In the genomic region with DNA sequence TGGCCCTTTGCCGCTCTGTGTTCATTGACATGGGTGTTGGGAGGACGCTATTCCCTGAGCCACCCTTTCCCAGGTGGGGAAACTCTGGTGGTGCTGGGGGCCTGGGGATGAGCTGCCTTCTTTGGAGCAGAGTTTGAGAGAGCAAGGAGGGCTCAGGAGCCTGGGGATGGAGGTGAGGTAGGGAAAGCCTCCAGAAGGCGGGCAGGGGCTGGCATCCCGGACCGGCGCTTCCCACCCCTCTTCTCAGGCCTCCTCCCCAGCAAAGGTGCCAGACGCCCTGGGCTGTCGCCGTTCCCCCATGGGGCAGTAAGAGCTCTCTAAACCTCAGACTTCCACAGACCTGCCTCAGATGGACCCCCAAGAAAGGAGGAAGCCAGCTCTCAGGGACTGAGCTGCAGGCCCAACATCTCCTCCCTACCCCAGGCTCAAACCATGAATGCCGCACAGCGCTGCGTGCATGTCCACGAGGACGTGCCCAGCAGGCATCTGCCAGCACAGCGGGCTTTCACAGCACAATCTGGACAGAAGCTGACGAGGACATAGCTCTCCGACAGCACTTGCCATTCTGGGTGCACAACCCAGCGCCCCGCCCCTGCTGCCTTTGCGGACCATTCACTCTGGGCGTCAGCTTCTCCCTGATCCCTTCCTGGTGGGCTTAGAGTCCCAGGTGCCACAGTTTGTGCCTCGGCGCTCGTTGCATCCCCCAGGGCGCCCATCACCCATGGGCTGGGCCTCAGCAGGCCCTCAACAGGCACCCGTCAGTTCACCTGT, we compare ENCODE assay signal across 16 cellular contexts. TPM values are rescaled to one million over a fixed set of nuclear protein-coding genes. Genes with fewer than 3 reads are reported as not detected.
DNase-seq lines count a peak whose midpoint lies in the region; ATAC-seq and TF ChIP-seq lines count a peak whose summit lies in the region.
"Had no signal": no experiment of that assay in that cellular context is flagged by ENCODE, and none has a peak within 500 bp of the region (broad histone marks: within the 10 kb centered on the region; RNA-seq: fewer than 3 reads in every experiment).

No MANE protein-coding gene starts in this region.

- peaks cover 1% of the 10 kb centered on the region for H3K27me3 Mint-ChIP-seq in chondrocyte (ENCODE audit: low read depth)
- H3K27me3 Mint-ChIP-seq in activated CD8-positive, alpha-beta T cell treated with anti-CD3 and anti-CD28 coated beads, Interleukin-2, amount 10 ng/mL, durations not matched to agents 7 days and 5 days (ENCODE audit: low read depth) = peaks cover 10% of the 10 kb centered on the region

- DNase-seq in chondrocyte (ENCODE audit: low spot score) (peak; percentile 82), islet precursor cell (peak; percentile 51), osteoblast (ENCODE audit: insufficient read length, low spot score, missing footprints) (peak; percentile 58), aorta (peak; percentile 48 to 69), NAMALWA (ENCODE audit: low spot score) (no peak)
- DNase-seq in activated CD8-positive, alpha-beta T cell treated with anti-CD3 and anti-CD28 coated beads, Interleukin-2, amount 10 ng/mL, durations not matched to agents 7 days and 5 days = no peak
- DNase-seq: CD8-positive, alpha-beta T cell; COR-L47; DMS153; DMS79 treated with DMSO at 0.1 percent for 48 hours; EL; H7 had no signal

- TF ChIP-seq CTCF in chondrocyte (IDR thresholded peaks at IDR 0.05) = no peak
- no peak for TF ChIP-seq CTCF in osteoblast (IDR thresholded peaks at IDR 0.05; ENCODE audit: extremely low read depth, low read depth, low read length)

- H3K27me3 ChIP-seq in osteoblast (ENCODE audit: insufficient read depth, low read length) (no peaks in the 10 kb centered on the region), aorta (ENCODE audit: control insufficient read depth in 1 of 2, insufficient read depth in 2 of 2, low read length in 1 of 2) (no peaks in the 10 kb centered on the region)

- no peak overlapping the region for H3K4me3 Mint-ChIP-seq in chondrocyte (ENCODE audit: unreplicated experiment)
- H3K4me3 Mint-ChIP-seq in activated CD8-positive, alpha-beta T cell treated with anti-CD3 and anti-CD28 coated beads, Interleukin-2, amount 10 ng/mL, durations not matched to agents 7 days and 5 days = no peak overlapping the region
- H3K4me3 Mint-ChIP-seq: CD14-positive monocyte; CD8-positive, alpha-beta T cell; GM23338 had no signal

- H3K4me1 Mint-ChIP-seq in chondrocyte (ENCODE audit: low read depth) = peaks cover 10% of the 10 kb centered on the region
- peaks cover 37% of the 10 kb centered on the region for H3K4me1 Mint-ChIP-seq in activated CD8-positive, alpha-beta T cell treated with anti-CD3 and anti-CD28 coated beads, Interleukin-2, amount 10 ng/mL, durations not matched to agents 7 days and 5 days (ENCODE audit: low read depth)

- no peaks in the 10 kb centered on the region for H3K9me3 Mint-ChIP-seq in chondrocyte (ENCODE audit: low read depth)
- H3K9me3 Mint-ChIP-seq in activated CD8-positive, alpha-beta T cell treated with anti-CD3 and anti-CD28 coated beads, Interleukin-2, amount 10 ng/mL, durations not matched to agents 7 days and 5 days (ENCODE audit: insufficient read depth) = peaks cover under 1% of the 10 kb centered on the region
- H3K9me3 Mint-ChIP-seq: CD8-positive, alpha-beta T cell had no signal

- no peak overlapping the region for H2AFZ ChIP-seq in osteoblast (ENCODE audit: low read length)
- H2AFZ ChIP-seq: GM23338 had no signal

- no peak overlapping the region for H3K4me2 ChIP-seq in osteoblast (ENCODE audit: insufficient read depth, low read length)
- H3K4me2 ChIP-seq: A549, GM23338 had no signal

- no peaks in the 10 kb centered on the region for H3K9me3 ChIP-seq in osteoblast (ENCODE audit: low read depth, low read length)
- no peaks in the 10 kb centered on the region for H3K9me3 ChIP-seq in aorta (ENCODE audit: control insufficient read depth, low read length)
- H3K9me3 ChIP-seq: A549 had no signal

- H3K27ac ChIP-seq in osteoblast (ENCODE audit: low read depth, low read length) = no peak overlapping the region
- H3K27ac ChIP-seq in aorta (ENCODE audit: low read depth in 1 of 2, low read length in 2 of 2) = no peak overlapping the region
- H3K27ac ChIP-seq: A549 had no signal

- WGBS in aorta, 2 donors = 92 to 96% methylated on average over 25 to 26 of the region's 26 CpGs

- H3K4me1 ChIP-seq in osteoblast (ENCODE audit: insufficient read depth, low read length) (peaks cover 13% of the 10 kb centered on the region), aorta (ENCODE audit: control insufficient read depth in 1 of 2, insufficient read depth in 2 of 2, low read length in 2 of 2) (no peaks in the 10 kb centered on the region)
- H3K4me1 ChIP-seq: A549 had no signal

- CTCF ChIA-PET in activated CD8-positive, alpha-beta T cell treated with anti-CD3 and anti-CD28 coated beads, Interleukin-2, amount 10 ng/mL, durations not matched to agents 7 days and 5 days (lab: Charles Lee) = interaction anchor here (0.6 kb wide), 1 partner anchor 150 kb away, joined by 3 read pairs; no protein-coding TSS in a partner anchor

- ATAC-seq in aorta (ENCODE audit: low FRiP score) = no peak
- ATAC-seq in GM19324 (IDR thresholded peaks at IDR 0.05; ENCODE audit: low FRiP score, unreplicated experiment) = no peak
- ATAC-seq in activated CD8-positive, alpha-beta T cell treated with anti-CD3 and anti-CD28 coated beads, Interleukin-2, amount 10 ng/mL, durations not matched to agents 7 days and 5 days = no peak
- ATAC-seq: A549; CD8-positive, alpha-beta T cell; GM23338 had no signal

- no peak overlapping the region for H3K27ac Mint-ChIP-seq in chondrocyte (ENCODE audit: unreplicated experiment)
- no peak overlapping the region for H3K27ac Mint-ChIP-seq in activated CD8-positive, alpha-beta T cell treated with anti-CD3 and anti-CD28 coated beads, Interleukin-2, amount 10 ng/mL, durations not matched to agents 7 days and 5 days
- H3K27ac Mint-ChIP-seq: CD8-positive, alpha-beta T cell; GM23338 had no signal

- H4K20me1 ChIP-seq in osteoblast (ENCODE audit: insufficient read depth, low read length) = no peaks in the 10 kb centered on the region

- H3K36me3 Mint-ChIP-seq in chondrocyte (ENCODE audit: low read depth) = no peaks in the 10 kb centered on the region
- peaks cover 5% of the 10 kb centered on the region for H3K36me3 Mint-ChIP-seq in activated CD8-positive, alpha-beta T cell treated with anti-CD3 and anti-CD28 coated beads, Interleukin-2, amount 10 ng/mL, durations not matched to agents 7 days and 5 days (ENCODE audit: low read depth)
- H3K36me3 Mint-ChIP-seq: CD14-positive monocyte; CD8-positive, alpha-beta T cell had no signal

- POLR2A ChIA-PET in activated CD8-positive, alpha-beta T cell treated with anti-CD3 and anti-CD28 coated beads, Interleukin-2, amount 10 ng/mL, durations not matched to agents 7 days and 5 days (lab: Charles Lee) = interaction anchor here (0.6 to 1.3 kb wide), 2 partner anchors 8 to 11 kb away, joined by 3 to 4 read pairs; no protein-coding TSS in a partner anchor

- no peaks in the 10 kb centered on the region for H3K79me2 ChIP-seq in osteoblast (ENCODE audit: insufficient read depth, low read length)

- no peak overlapping the region for H3K4me3 ChIP-seq in osteoblast (ENCODE audit: insufficient read depth, low read length)
- no peak overlapping the region for H3K4me3 ChIP-seq in aorta (ENCODE audit: low read length in 2 of 2)
- H3K4me3 ChIP-seq: A549, GM23338 had no signal

- intact Hi-C loops in aorta (cut with DNase I) = no loop called here

- H3K36me3 ChIP-seq in osteoblast (ENCODE audit: insufficient read depth, low read length) (no peaks in the 10 kb centered on the region), aorta (ENCODE audit: control insufficient read depth in 1 of 2, insufficient read depth in 2 of 2, low read length in 1 of 2) (no peaks in the 10 kb centered on the region)

RNA-seq across cellular contexts. Expression of a gene that starts 14.9 kb away (rescaled TPM):
- total RNA-seq in chondrocyte = 29.9 to 45.6 TPM (median 40.3 TPM) in 3 replicates
- 14.5 and 24.2 TPM in 2 replicates for total RNA-seq in osteoblast
- total RNA-seq in aorta = 10 to 100 TPM; 52.0 to 57.4 TPM
- polyA plus RNA-seq in aorta = 10 to 100 TPM; 17.9 to 28.2 TPM
- total RNA-seq in activated CD8-positive, alpha-beta T cell treated with anti-CD3 and anti-CD28 coated beads, Interleukin-2, amount 10 ng/mL, durations not matched to agents 7 days and 5 days = 1 to 10 TPM; 5.3 to 6.8 TPM

Comparison
In these comparisons a context has a peak if more than half of its experiments do, and no peak if none do; other contexts are left out.
1. DNase-seq: peak in chondrocyte (single experiment), islet precursor cell (single experiment), osteoblast (single experiment) and aorta (2 of 2); none in activated CD8-positive, alpha-beta T cell treated with anti-CD3 and anti-CD28 coated beads, Interleukin-2, amount 10 ng/mL, durations not matched to agents 7 days and 5 days (single experiment) and NAMALWA (single experiment).